ENCODE assay signal across 8 cellular contexts in genomic region chr12:2064078-2064507, GRCh38. TPM values are rescaled to one million over a fixed set of nuclear protein-coding genes. Genes with fewer than 3 reads are reported as not detected.
DNase-seq lines count a peak whose midpoint lies in the region; ATAC-seq and TF ChIP-seq lines count a peak whose summit lies in the region.

No MANE protein-coding gene starts in this region.

- H2AK5ac ChIP-seq in mesendoderm (ENCODE audit: low read length), result no peak overlapping the region

- H3K4me1 ChIP-seq in ACC112 (ENCODE audit: control insufficient read depth, insufficient read depth, low read length, unreplicated experiment) (peaks cover 6% of the 10 kb centered on the region), right lobe of liver (no peaks in the 10 kb centered on the region), mesendoderm (ENCODE audit: control insufficient read depth, low read depth, low read length) (no peaks in the 10 kb centered on the region)

- H3K4ac ChIP-seq in mesendoderm (ENCODE audit: low read depth, low read length), result no peak overlapping the region

- H4K5ac ChIP-seq in mesendoderm (ENCODE audit: low read length), result no peak overlapping the region

- H3K27me3 ChIP-seq in ACC112 (ENCODE audit: insufficient read depth, low read length), result no peaks in the 10 kb centered on the region
- no peaks in the 10 kb centered on the region for H3K27me3 ChIP-seq in right lobe of liver
- H3K27me3 ChIP-seq in mesendoderm (ENCODE audit: insufficient read depth, low read length, poor library complexity), result no peaks in the 10 kb centered on the region

- H3K9me3 ChIP-seq in right lobe of liver, result no peaks in the 10 kb centered on the region

- H3K56ac ChIP-seq in mesendoderm (ENCODE audit: low read length), result no peak overlapping the region

- H2AFZ ChIP-seq in ACC112 (ENCODE audit: low read length, unreplicated experiment), result peak overlapping the region; percentile 67

- no peak for TF ChIP-seq CTCF in activated CD8-positive, alpha-beta T cell treated with anti-CD3 and anti-CD28 coated beads for 36 hours (IDR thresholded peaks at IDR 0.05)
- TF ChIP-seq CTCF in right lobe of liver (IDR thresholded peaks at IDR 0.05), result no peak

- H3K27ac ChIP-seq in ACC112 (ENCODE audit: low read depth, low read length), result peak overlapping the region; percentile 33
- H3K27ac ChIP-seq in right lobe of liver, result no peak overlapping the region
- H3K27ac ChIP-seq in mesendoderm (ENCODE audit: low read depth, low read length), result no peak overlapping the region

- peak overlapping the region; percentile 63 for H3K4me3 ChIP-seq in ACC112 (ENCODE audit: low read depth, low read length)
- no peak overlapping the region for H3K4me3 ChIP-seq in right lobe of liver
- no peak overlapping the region for H3K4me3 ChIP-seq in mesendoderm (ENCODE audit: low read length)

- no peaks in the 10 kb centered on the region for H3K9me3 Mint-ChIP-seq in activated CD8-positive, alpha-beta T cell treated with anti-CD3 and anti-CD28 coated beads for 36 hours

- H2BK15ac ChIP-seq in mesendoderm (replicated peaks; ENCODE audit: low read depth), result no peak overlapping the region

- peak overlapping the region; percentile 49 for H3K4me3 Mint-ChIP-seq in activated CD8-positive, alpha-beta T cell treated with anti-CD3 and anti-CD28 coated beads for 36 hours

- peak; percentile 64 for ATAC-seq in GM21423 (IDR thresholded peaks at IDR 0.05; ENCODE audit: unreplicated experiment)
- peak; percentile 90 for ATAC-seq in activated CD8-positive, alpha-beta T cell treated with anti-CD3 and anti-CD28 coated beads for 36 hours
- ATAC-seq in right lobe of liver, result peak; percentile 20 to 50 (median 36)
- no peak for ATAC-seq in GM19452 (IDR thresholded peaks at IDR 0.05; ENCODE audit: unreplicated experiment)

- H3K4me1 Mint-ChIP-seq in activated CD8-positive, alpha-beta T cell treated with anti-CD3 and anti-CD28 coated beads for 36 hours (ENCODE audit: low read depth), result peaks cover 11% of the 10 kb centered on the region

- POLR2A ChIA-PET in activated CD8-positive, alpha-beta T cell treated with anti-CD3 and anti-CD28 coated beads for 36 hours (lab: Charles Lee), result interaction anchor here (1.2 kb wide), 1 partner anchor 67 kb away, joined by 3 read pairs; no protein-coding TSS in a partner anchor

- no peak for TF ChIP-seq POLR2A in right lobe of liver (IDR thresholded peaks at IDR 0.05)

- no peaks in the 10 kb centered on the region for H3K79me2 ChIP-seq in ACC112 (ENCODE audit: control insufficient read depth, insufficient read depth, low read length, unreplicated experiment)
- H3K79me2 ChIP-seq in mesendoderm (ENCODE audit: control insufficient read depth, insufficient read depth, low read length), result no peaks in the 10 kb centered on the region

- H3K27me3 Mint-ChIP-seq in activated CD8-positive, alpha-beta T cell treated with anti-CD3 and anti-CD28 coated beads for 36 hours, result no peaks in the 10 kb centered on the region

- no peak overlapping the region for H3K9ac ChIP-seq in mesendoderm (ENCODE audit: low read length)

- no peak overlapping the region for H3K23ac ChIP-seq in mesendoderm (ENCODE audit: low read length)

- H3K36me3 Mint-ChIP-seq in activated CD8-positive, alpha-beta T cell treated with anti-CD3 and anti-CD28 coated beads for 36 hours (ENCODE audit: low read depth), result no peaks in the 10 kb centered on the region

- H3K27ac Mint-ChIP-seq in activated CD8-positive, alpha-beta T cell treated with anti-CD3 and anti-CD28 coated beads for 36 hours, result peak overlapping the region; percentile 73

- 11% methylated on average over 5 of the region's 5 CpGs for WGBS in right lobe of liver (ENCODE audit: insufficient coverage, low coverage, low lambda C conversion rate, missing lambda C conversion rate)
- no CpG with 5 or more reads among the region's 5 CpGs for WGBS in mesendoderm (ENCODE audit: extremely low coverage, insufficient coverage, low lambda C conversion rate)

- intact Hi-C loops in activated CD8-positive, alpha-beta T cell treated with anti-CD3 and anti-CD28 coated beads for 36 hours (cut with micrococcal nuclease), result no loop called here
- intact Hi-C loops in right lobe of liver (cut with DNase I), result no loop called here

- H3K4me2 ChIP-seq in mesendoderm (ENCODE audit: low read length), result no peak overlapping the region

- DNase-seq in activated CD8-positive, alpha-beta T cell treated with anti-CD3 and anti-CD28 coated beads for 36 hours, result peak; percentile 23
- no peak for DNase-seq in right lobe of liver
- no peak for DNase-seq in mesendoderm
- DNase-seq in inferior parietal cortex (ENCODE audit: extremely low spot score), result no peak
- no peak for DNase-seq in NCI-H2171 treated with DMSO at 0.1 percent for 48 hours (lab: John Stamatoyannopoulos, UW)

- CTCF ChIA-PET in activated CD8-positive, alpha-beta T cell treated with anti-CD3 and anti-CD28 coated beads for 36 hours (lab: Charles Lee), result interaction anchor here (1.2 to 1.7 kb wide), 3 partner anchors 16 to 125 kb away, joined by 3 to 5 read pairs (median 3); no protein-coding TSS in a partner anchor

- H4K8ac ChIP-seq in mesendoderm (ENCODE audit: low read depth, low read length), result no peak overlapping the region

- no peaks in the 10 kb centered on the region for H3K79me1 ChIP-seq in mesendoderm (ENCODE audit: low read length)

- no peak overlapping the region for H2BK120ac ChIP-seq in mesendoderm (ENCODE audit: low read depth, low read length)

- H3K18ac ChIP-seq in mesendoderm (ENCODE audit: low read length), result no peak overlapping the region

- H3K36me3 ChIP-seq in ACC112 (ENCODE audit: insufficient read depth, low read length), result no peaks in the 10 kb centered on the region
- H3K36me3 ChIP-seq in right lobe of liver, result no peaks in the 10 kb centered on the region
- H3K36me3 ChIP-seq in mesendoderm (ENCODE audit: control insufficient read depth, insufficient read depth, low read length), result no peaks in the 10 kb centered on the region

- H2BK5ac ChIP-seq in mesendoderm (ENCODE audit: low read length), result no peak overlapping the region

RNA-seq across cellular contexts. Expression of gene CACNA1C, which starts 11.3 kb away (rescaled TPM):
- total RNA-seq in activated CD8-positive, alpha-beta T cell treated with anti-CD3 and anti-CD28 coated beads for 36 hours, result under 1 TPM; 0.02 to 0.05 TPM
- total RNA-seq in right lobe of liver, result 1 to 10 TPM in 1 of 6 experiments, under 1 TPM in 5; 0.18 to 1.0 (median 0.57) TPM
- 0.38 TPM for polyA plus RNA-seq in mesendoderm (2013, experiment 1 of 2)
- 0.45 TPM for polyA plus RNA-seq in mesendoderm (2013, experiment 2 of 2)

RNA-seq across cellular contexts. Expression of gene DCP1B, which starts 59.8 kb away (rescaled TPM):
- total RNA-seq in activated CD8-positive, alpha-beta T cell treated with anti-CD3 and anti-CD28 coated beads for 36 hours, result 10 to 100 TPM; 14.2 to 15.7 TPM
- 1 to 10 TPM; 4.1 to 7.6 (median 6.0) TPM for total RNA-seq in right lobe of liver
- 17.0 TPM for polyA plus RNA-seq in mesendoderm (2013, experiment 1 of 2)
- 16.5 TPM for polyA plus RNA-seq in mesendoderm (2013, experiment 2 of 2)
